16 cellular contexts compared by ENCODE assay signal in genomic region chr20:63972312-63973159, GRCh38. TPM values are rescaled to one million over a fixed set of nuclear protein-coding genes. Genes with fewer than 3 reads are reported as not detected.
DNase-seq lines count a peak whose midpoint lies in the region; ATAC-seq, FAIRE-seq and TF ChIP-seq lines count a peak whose summit lies in the region.
"Had no signal": no experiment of that assay in that cellular context is flagged by ENCODE, and none has a peak within 500 bp of the region (broad histone marks: within the 10 kb centered on the region; RNA-seq: fewer than 3 reads in every experiment).

No MANE protein-coding gene starts in this region.

- H3K4me1 ChIP-seq in heart right ventricle = peaks cover 13 to 54% (median 40%) of the 10 kb centered on the region in 9 donors
- H3K4me1 ChIP-seq in HepG2 (ENCODE audit: insufficient read depth, low read length) = peaks cover 52% of the 10 kb centered on the region
- H3K4me1 ChIP-seq in subcutaneous abdominal adipose tissue (ENCODE audit: control insufficient read depth in 5 of 5, insufficient read depth in 5 of 5, low read length in 5 of 5) = peaks cover 8 to 44% (median 32%) of the 10 kb centered on the region in 5 donors

- intact Hi-C loops in heart right ventricle (cut with DNase I) (loop anchor here in 8 of 10 donors (2.0 to 10.0 kb wide), 8 partner anchors 60 to 435 kb away; partner anchors contain the start of gene PTK6 (in 4 of the 8)), left ventricle myocardium superior (cut with micrococcal nuclease) (no loop called here), HepG2 (cut with micrococcal nuclease; ENCODE audit: unreplicated experiment) (loop anchor here (5.0 kb wide), 1 partner anchor 435 kb away; the partner anchor contains the start of gene PTK6)

- no peak for TF ChIP-seq RAD21 in HepG2 (CRISPR knock-in tag; IDR thresholded peaks at IDR 0.05)

- ATAC-seq in heart right ventricle (peak in 7 of 8 donors; percentile 5 to 78 (median 24)), left ventricle myocardium superior (no peak), HepG2 (peak; percentile 16)
- ATAC-seq: mucosa of descending colon had no signal

- H2AFZ ChIP-seq in HepG2 (ENCODE audit: low read length) = no peak overlapping the region
- H2AFZ ChIP-seq: PC-9 had no signal

- BruUV-seq in HepG2 (replicated peaks; lab: Mats Ljungman, UMichigan) = no TSS peak

- H3K9me3 ChIP-seq in heart right ventricle (no peaks in the 10 kb centered on the region), HepG2 (ENCODE audit: low read length) (no peaks in the 10 kb centered on the region), subcutaneous abdominal adipose tissue (ENCODE audit: control insufficient read depth in 5 of 5, low read length in 5 of 5) (no peaks in the 10 kb centered on the region)
- H3K9me3 ChIP-seq: mucosa of descending colon had no signal

- POLR2A ChIA-PET in HepG2 (lab: Yijun Ruan, JAX) = interaction anchor here (1.2 to 3.6 kb wide), 5 partner anchors 8 to 435 kb away, joined by 3 to 36 read pairs (median 10); partner anchors contain the start of genes PRPF6, PTK6 and UCKL1

- 59 to 66% methylated on average over 18 of the region's 18 CpGs for WGBS in heart right ventricle, 2 donors
- 35% methylated on average over 16 of the region's 18 CpGs for WGBS in HepG2 (ENCODE audit: low lambda C conversion rate)

- peak overlapping the region; percentile 5 to 67 (median 50) for H3K27ac ChIP-seq in heart right ventricle
- H3K27ac ChIP-seq in HepG2 (ENCODE audit: extremely low read length, insufficient read depth, low read length) = peak overlapping the region; percentile 37
- peak overlapping the region; percentile 32 for H3K27ac ChIP-seq in subcutaneous abdominal adipose tissue (ENCODE audit: low read depth, low read length)
- H3K27ac ChIP-seq: PC-9 had no signal

- H3K27me3 ChIP-seq in heart right ventricle = no peaks in the 10 kb centered on the region
- H3K27me3 ChIP-seq in HepG2 (ENCODE audit: control insufficient read depth in 1 of 2, insufficient read depth in 2 of 2, low read length in 2 of 2) = no peaks in the 10 kb centered on the region
- H3K27me3 ChIP-seq in subcutaneous abdominal adipose tissue (ENCODE audit: control insufficient read depth in 5 of 5, insufficient read depth in 4 of 5, low read length in 5 of 5) = peaks cover 0 to 3% (median 0%) of the 10 kb centered on the region in 5 donors

- DNase-seq in heart right ventricle (peak; percentile 23 to 55), left ventricle myocardium superior (no peak), RKO (ENCODE audit: low spot score) (peak; percentile 55), HepG2 (ENCODE audit: low spot score) (peak; percentile 69), cerebellar nuclear complex (lab: John Stamatoyannopoulos, UW) (no peak), NCI-H146 treated with DMSO at 0.1 percent for 48 hours (lab: John Stamatoyannopoulos, UW; ENCODE audit: unreplicated experiment) (no peak)
- DNase-seq in stimulated activated CD4-positive, alpha-beta T cell treated with anti-CD3 and anti-CD28 coated beads, Interleukin-2, amount 100 ng/mL, for 48 hours = no peak
- DNase-seq: activated naive CD8-positive, alpha-beta T cell treated with anti-CD3 and anti-CD28 coated beads for 36 hours; EL; MV-4-11; NCI-H446; stimulated activated CD4-positive, alpha-beta T cell treated with anti-CD3 and anti-CD28 coated beads, Interleukin-4, amount 100 ng/mL, for 4 hours; stimulated activated naive CD4-positive, alpha-beta T cell treated with Interleukin-2 at 50 U/mL for 16 hours had no signal

- TF ChIP-seq POLR2A in HepG2 (IDR thresholded peaks at IDR 0.05; ENCODE audit: insufficient read depth in 1 of 2, low read depth in 2 of 2, low read length in 2 of 2) = no peak

- H3K4me3 ChIP-seq in heart right ventricle (peak overlapping the region in 1 of 10 donors; percentile 16), HepG2 (replicated peaks in 1 of 3; ENCODE audit: insufficient read depth in 1 of 3, low read depth in 2 of 3, low read length in 3 of 3) (peak overlapping the region in 2 of 3 experiments; percentile 34 to 64; a peak in 3 of 6 replicates), subcutaneous abdominal adipose tissue (ENCODE audit: low read depth in 1 of 5, low read length in 5 of 5) (no peak overlapping the region)
- H3K4me3 ChIP-seq: mucosa of descending colon had no signal

- in situ Hi-C loops in HepG2 (cut with HindIII; ENCODE audit: extremely low pct_ligation_motif_present, low pct_unique_long_range_greater_than_20kb) = no loop called here

- TF ChIP-seq CTCF in heart right ventricle (IDR thresholded peaks at IDR 0.05) = no peak
- peak; percentile 19; the same call in 1 of the 2 replicates for TF ChIP-seq CTCF in HepG2 (CRISPR knock-in tag; IDR thresholded peaks at IDR 0.05)

- peak; percentile 75 for FAIRE-seq in HepG2 (lab: Jason Lieb, UNC)

- peak overlapping the region; percentile 48; the same call in 1 of the 2 replicates for H3K9ac ChIP-seq in HepG2 (ENCODE audit: insufficient read depth, low read depth, low read length)
- H3K9ac ChIP-seq in subcutaneous abdominal adipose tissue (ENCODE audit: low read length in 5 of 5) = no peak overlapping the region

- no peaks in the 10 kb centered on the region; the same call in 1 of the 2 replicates for H4K20me1 ChIP-seq in HepG2 (ENCODE audit: insufficient read depth, low read length)

- H3K4me2 ChIP-seq in HepG2 (ENCODE audit: low read depth, low read length) = peak overlapping the region; percentile 91

- CTCF ChIA-PET in HepG2 (lab: Yijun Ruan, JAX; ENCODE audit: low intra/inter-chr PET ratio, low total read pairs) = interaction anchor here (1.5 to 2.4 kb wide), 3 partner anchors 21 to 435 kb away, joined by 4 to 7 read pairs (median 4); no protein-coding TSS in a partner anchor

- peaks cover 0 to 9% (median 0%) of the 10 kb centered on the region in 9 donors for H3K36me3 ChIP-seq in heart right ventricle
- H3K36me3 ChIP-seq in HepG2 (replicated peaks in 1 of 2; ENCODE audit: control insufficient read depth in 1 of 2, insufficient read depth in 2 of 2, low read length in 2 of 2) = peaks cover 4% of the 10 kb centered on the region in 2 experiments; a peak in 4 of 5 replicates
- peaks cover 0 to 3% (median 0%) of the 10 kb centered on the region in 5 donors for H3K36me3 ChIP-seq in subcutaneous abdominal adipose tissue (ENCODE audit: control insufficient read depth in 5 of 5, insufficient read depth in 5 of 5, low read length in 5 of 5)

- peaks cover 13% of the 10 kb centered on the region for H3K79me2 ChIP-seq in HepG2 (ENCODE audit: insufficient read depth, low read length)

- TF ChIP-seq EP300 in HepG2 (IDR thresholded peaks at IDR 0.05; ENCODE audit: low read depth in 2 of 2, low read length in 2 of 2) = no peak
- TF ChIP-seq EP300 in HepG2 (CRISPR knock-in tag; IDR thresholded peaks at IDR 0.05; ENCODE audit: borderline replicate concordance) = no peak

RNA-seq across cellular contexts. Expression of gene ZNF512B, which starts 2.8 kb away (rescaled TPM):
- 10 to 100 TPM; 11.1 to 14.8 (median 13.7) TPM for total RNA-seq in heart right ventricle
- 10 to 100 TPM in 1 of 2 donors, 1 to 10 TPM in 1; 4.6 to 11.8 TPM for polyA plus RNA-seq in heart right ventricle
- 14.0 TPM for total RNA-seq in left ventricle myocardium superior
- total RNA-seq in HepG2 (2016; rRNA removed; fragmentation: Illumina TruSeq; extraction: Trizol) = 22.0 and 30.6 TPM in 2 replicates
- 2.9 and 3.3 TPM in 2 replicates for total RNA-seq in HepG2 (2016; cell fraction: cytosol; rRNA removed; fragmentation: Illumina TruSeq; extraction: Trizol; ENCODE audit: low read depth)
- total RNA-seq in HepG2 (2016; cell fraction: insoluble cytoplasmic fraction; rRNA removed; fragmentation: Illumina TruSeq; extraction: Trizol) = 19.4 and 31.9 TPM in 2 replicates
- 12.6 and 13.7 TPM in 2 replicates for total RNA-seq in HepG2 (2016; cell fraction: membrane; rRNA removed; fragmentation: Illumina TruSeq; extraction: Trizol)
- total RNA-seq in HepG2 (2016; cell fraction: nucleus; rRNA removed; fragmentation: Illumina TruSeq; extraction: Trizol) = 28.0 and 32.8 TPM in 2 replicates
- 11.5 and 16.4 TPM in 2 replicates for polyA plus RNA-seq in HepG2 (2011; rRNA removed)
- 9.0 and 12.7 TPM in 2 replicates for polyA plus RNA-seq in HepG2 (2011; cell fraction: cytosol; rRNA removed)
- polyA plus RNA-seq in HepG2 (2011; cell fraction: nucleus; rRNA removed) = 106 and 141 TPM in 2 replicates
- 23.5 and 23.8 TPM in 2 replicates for polyA plus RNA-seq in HepG2 (2012)
- 2.1 and 2.2 TPM in 2 replicates for polyA plus RNA-seq in HepG2 (2016; cell fraction: cytosol; fragmentation: Illumina TruSeq; extraction: Trizol; ENCODE audit: low read depth)
- polyA plus RNA-seq in HepG2 (2016; cell fraction: insoluble cytoplasmic fraction; fragmentation: Illumina TruSeq; extraction: Trizol; ENCODE audit: low read depth) = 23.5 and 28.8 TPM in 2 replicates
- 8.1 and 9.6 TPM in 2 replicates for polyA plus RNA-seq in HepG2 (2016; cell fraction: membrane; fragmentation: Illumina TruSeq; extraction: Trizol; ENCODE audit: low read depth)
- 109 and 115 TPM in 2 replicates for polyA plus RNA-seq in HepG2 (2016; cell fraction: nucleus; fragmentation: Illumina TruSeq; extraction: Trizol; ENCODE audit: insufficient read depth, low read depth)
- 5.2 and 21.4 TPM in 2 replicates for polyA minus RNA-seq in HepG2 (2011; rRNA and poly(A)+ RNA removed; ENCODE audit: low replicate concordance)
- polyA minus RNA-seq in HepG2 (2011; cell fraction: cytosol; rRNA and poly(A)+ RNA removed) = 14.0 and 14.8 TPM in 2 replicates
- 13.6 and 13.9 TPM in 2 replicates for polyA minus RNA-seq in HepG2 (2011; cell fraction: nucleus; rRNA and poly(A)+ RNA removed)

RNA-seq across cellular contexts. Expression of gene SAMD10, which starts 6.9 kb away (rescaled TPM):
- total RNA-seq in heart right ventricle (1 to 10 TPM; 3.4 to 8.4 (median 4.0) TPM), left ventricle myocardium superior (6.4 TPM), HepG2 (2016; rRNA removed; fragmentation: Illumina TruSeq; extraction: Trizol) (5.1 and 6.1 TPM in 2 replicates)
- polyA plus RNA-seq in heart right ventricle (1 to 10 TPM; 3.9 to 8.8 TPM), HepG2 (2011; rRNA removed) (11.0 and 11.8 TPM in 2 replicates)
- total RNA-seq in HepG2 (2016; cell fraction: cytosol; rRNA removed; fragmentation: Illumina TruSeq; extraction: Trizol; ENCODE audit: low read depth) = 3.8 and 3.9 TPM in 2 replicates
- total RNA-seq in HepG2 (2016; cell fraction: insoluble cytoplasmic fraction; rRNA removed; fragmentation: Illumina TruSeq; extraction: Trizol) = 4.7 and 6.8 TPM in 2 replicates
- 7.9 and 9.1 TPM in 2 replicates for total RNA-seq in HepG2 (2016; cell fraction: membrane; rRNA removed; fragmentation: Illumina TruSeq; extraction: Trizol)
- total RNA-seq in HepG2 (2016; cell fraction: nucleus; rRNA removed; fragmentation: Illumina TruSeq; extraction: Trizol) = 5.9 and 6.0 TPM in 2 replicates
- polyA plus RNA-seq in HepG2 (2011; cell fraction: cytosol; rRNA removed) = 5.2 and 8.8 TPM in 2 replicates
- 51.4 and 63.7 TPM in 2 replicates for polyA plus RNA-seq in HepG2 (2011; cell fraction: nucleus; rRNA removed)
- 6.2 and 8.9 TPM in 2 replicates for polyA plus RNA-seq in HepG2 (2012)
- polyA plus RNA-seq in HepG2 (2016; cell fraction: cytosol; fragmentation: Illumina TruSeq; extraction: Trizol; ENCODE audit: low read depth) = 8.7 and 9.1 TPM in 2 replicates
- 8.4 and 12.7 TPM in 2 replicates for polyA plus RNA-seq in HepG2 (2016; cell fraction: insoluble cytoplasmic fraction; fragmentation: Illumina TruSeq; extraction: Trizol; ENCODE audit: low read depth)
- 15.2 and 15.4 TPM in 2 replicates for polyA plus RNA-seq in HepG2 (2016; cell fraction: membrane; fragmentation: Illumina TruSeq; extraction: Trizol; ENCODE audit: low read depth)
- 20.5 and 24.8 TPM in 2 replicates for polyA plus RNA-seq in HepG2 (2016; cell fraction: nucleus; fragmentation: Illumina TruSeq; extraction: Trizol; ENCODE audit: insufficient read depth, low read depth)
- 3.7 and 5.9 TPM in 2 replicates for polyA minus RNA-seq in HepG2 (2011; rRNA and poly(A)+ RNA removed; ENCODE audit: low replicate concordance)
- 4.8 and 6.0 TPM in 2 replicates for polyA minus RNA-seq in HepG2 (2011; cell fraction: cytosol; rRNA and poly(A)+ RNA removed)
- 3.3 and 4.0 TPM in 2 replicates for polyA minus RNA-seq in HepG2 (2011; cell fraction: nucleus; rRNA and poly(A)+ RNA removed)

RNA-seq across cellular contexts. Expression of gene PRPF6, which starts 8.4 kb away (rescaled TPM):
- total RNA-seq in heart right ventricle = 10 to 100 TPM; 43.8 to 53.6 (median 48.1) TPM
- polyA plus RNA-seq in heart right ventricle = 10 to 100 TPM; 27.8 to 48.4 TPM
- 50.6 TPM for total RNA-seq in left ventricle myocardium superior
- 101 and 127 TPM in 2 replicates for total RNA-seq in HepG2 (2016; rRNA removed; fragmentation: Illumina TruSeq; extraction: Trizol)
- 28.1 and 30.5 TPM in 2 replicates for total RNA-seq in HepG2 (2016; cell fraction: cytosol; rRNA removed; fragmentation: Illumina TruSeq; extraction: Trizol; ENCODE audit: low read depth)
- total RNA-seq in HepG2 (2016; cell fraction: insoluble cytoplasmic fraction; rRNA removed; fragmentation: Illumina TruSeq; extraction: Trizol) = 101 and 116 TPM in 2 replicates
- 51.1 and 54.9 TPM in 2 replicates for total RNA-seq in HepG2 (2016; cell fraction: membrane; rRNA removed; fragmentation: Illumina TruSeq; extraction: Trizol)
- total RNA-seq in HepG2 (2016; cell fraction: nucleus; rRNA removed; fragmentation: Illumina TruSeq; extraction: Trizol) = 68.1 and 77.4 TPM in 2 replicates
- 63.7 and 65.3 TPM in 2 replicates for polyA plus RNA-seq in HepG2 (2011; rRNA removed)
- 58.9 and 67.6 TPM in 2 replicates for polyA plus RNA-seq in HepG2 (2011; cell fraction: cytosol; rRNA removed)
- 82.2 and 84.5 TPM in 2 replicates for polyA plus RNA-seq in HepG2 (2011; cell fraction: nucleus; rRNA removed)
- 79.5 and 80.7 TPM in 2 replicates for polyA plus RNA-seq in HepG2 (2012)
- polyA plus RNA-seq in HepG2 (2016; cell fraction: cytosol; fragmentation: Illumina TruSeq; extraction: Trizol; ENCODE audit: low read depth) = 41.2 and 42.1 TPM in 2 replicates
- polyA plus RNA-seq in HepG2 (2016; cell fraction: insoluble cytoplasmic fraction; fragmentation: Illumina TruSeq; extraction: Trizol; ENCODE audit: low read depth) = 130 and 149 TPM in 2 replicates
- 56.1 and 60.4 TPM in 2 replicates for polyA plus RNA-seq in HepG2 (2016; cell fraction: membrane; fragmentation: Illumina TruSeq; extraction: Trizol; ENCODE audit: low read depth)
- 122 TPM in 2 replicates for polyA plus RNA-seq in HepG2 (2016; cell fraction: nucleus; fragmentation: Illumina TruSeq; extraction: Trizol; ENCODE audit: insufficient read depth, low read depth)
- polyA minus RNA-seq in HepG2 (2011; rRNA and poly(A)+ RNA removed; ENCODE audit: low replicate concordance) = 50.1 and 75.7 TPM in 2 replicates
- polyA minus RNA-seq in HepG2 (2011; cell fraction: cytosol; rRNA and poly(A)+ RNA removed) = 46.1 and 51.9 TPM in 2 replicates
- polyA minus RNA-seq in HepG2 (2011; cell fraction: nucleus; rRNA and poly(A)+ RNA removed) = 44.4 and 50.5 TPM in 2 replicates

RNA-seq across cellular contexts. Expression of gene UCKL1, which starts 16.3 kb away (rescaled TPM):
- total RNA-seq in heart right ventricle (10 to 100 TPM; 27.3 to 70.4 (median 39.0) TPM), left ventricle myocardium superior (59.9 TPM), HepG2 (2016; rRNA removed; fragmentation: Illumina TruSeq; extraction: Trizol) (48.0 and 50.2 TPM in 2 replicates)
- polyA plus RNA-seq in heart right ventricle (100 to 1,000 TPM in 1 of 2 donors, 10 to 100 TPM in 1; 36.3 to 130 TPM), HepG2 (2011; rRNA removed) (126 and 168 TPM in 2 replicates)
- 15.0 and 16.7 TPM in 2 replicates for total RNA-seq in HepG2 (2016; cell fraction: cytosol; rRNA removed; fragmentation: Illumina TruSeq; extraction: Trizol; ENCODE audit: low read depth)
- total RNA-seq in HepG2 (2016; cell fraction: insoluble cytoplasmic fraction; rRNA removed; fragmentation: Illumina TruSeq; extraction: Trizol) = 43.5 and 50.1 TPM in 2 replicates
- total RNA-seq in HepG2 (2016; cell fraction: membrane; rRNA removed; fragmentation: Illumina TruSeq; extraction: Trizol) = 24.1 and 25.5 TPM in 2 replicates
- total RNA-seq in HepG2 (2016; cell fraction: nucleus; rRNA removed; fragmentation: Illumina TruSeq; extraction: Trizol) = 48.6 and 53.0 TPM in 2 replicates
- polyA plus RNA-seq in HepG2 (2011; cell fraction: cytosol; rRNA removed) = 98.0 and 129 TPM in 2 replicates
- polyA plus RNA-seq in HepG2 (2011; cell fraction: nucleus; rRNA removed) = 680 and 852 TPM in 2 replicates
- 77.7 and 89.9 TPM in 2 replicates for polyA plus RNA-seq in HepG2 (2012)
- 10.6 and 11.6 TPM in 2 replicates for polyA plus RNA-seq in HepG2 (2016; cell fraction: cytosol; fragmentation: Illumina TruSeq; extraction: Trizol; ENCODE audit: low read depth)
- 45.9 and 52.5 TPM in 2 replicates for polyA plus RNA-seq in HepG2 (2016; cell fraction: insoluble cytoplasmic fraction; fragmentation: Illumina TruSeq; extraction: Trizol; ENCODE audit: low read depth)
- 15.4 and 15.7 TPM in 2 replicates for polyA plus RNA-seq in HepG2 (2016; cell fraction: membrane; fragmentation: Illumina TruSeq; extraction: Trizol; ENCODE audit: low read depth)
- 207 and 220 TPM in 2 replicates for polyA plus RNA-seq in HepG2 (2016; cell fraction: nucleus; fragmentation: Illumina TruSeq; extraction: Trizol; ENCODE audit: insufficient read depth, low read depth)
- polyA minus RNA-seq in HepG2 (2011; rRNA and poly(A)+ RNA removed; ENCODE audit: low replicate concordance) = 43.6 and 139 TPM in 2 replicates
- polyA minus RNA-seq in HepG2 (2011; cell fraction: cytosol; rRNA and poly(A)+ RNA removed) = 37.0 and 42.5 TPM in 2 replicates
- polyA minus RNA-seq in HepG2 (2011; cell fraction: nucleus; rRNA and poly(A)+ RNA removed) = 80.1 and 85.5 TPM in 2 replicates

Comparison
In these comparisons a context has a peak if more than half of its experiments do, and no peak if none do; other contexts are left out.
1. DNase-seq: peak in heart right ventricle (2 of 2), RKO (single experiment) and HepG2 (single experiment); none in left ventricle myocardium superior (single experiment), cerebellar nuclear complex (0 of 2), stimulated activated CD4-positive, alpha-beta T cell treated with anti-CD3 and anti-CD28 coated beads, Interleukin-2, amount 100 ng/mL, for 48 hours (0 of 2) and NCI-H146 treated with DMSO at 0.1 percent for 48 hours (single experiment).
2. H3K4me3 ChIP-seq: peak in HepG2 (2 of 3); none in subcutaneous abdominal adipose tissue (0 of 5).
3. Peak in every context shown above with its lines, with median percentiles within 50 percentile points of each other: H3K27ac ChIP-seq.